7 cellular contexts compared by ENCODE assay signal in genomic region chr16:53864819-53865491, GRCh38.
A peak's percentile ranks its signal among the peaks of the same experiment; 100 is the strongest.
DNase-seq lines count a peak whose midpoint lies in the region; ATAC-seq, FAIRE-seq and TF ChIP-seq lines count a peak whose summit lies in the region.

No MANE protein-coding gene starts in this region.

- TF ChIP-seq RAD21 in K562 (CRISPR knock-in tag; conservative IDR thresholded peaks at IDR 0.05 in 1 of 2, IDR thresholded peaks at IDR 0.05 in 1 of 2), result no peak

- H3K36me3 ChIP-seq in K562 (ENCODE audit: control insufficient read depth, insufficient read depth, low read length) (no peaks in the 10 kb centered on the region), aorta (ENCODE audit: control insufficient read depth in 1 of 2, insufficient read depth in 2 of 2, low read length in 1 of 2) (peaks cover 0 to 2% of the 10 kb centered on the region in 2 donors)

- H3K4me1 ChIP-seq in K562 (replicated peaks in 1 of 2; ENCODE audit: control insufficient read depth in 2 of 2, insufficient read depth in 2 of 2, low read length in 2 of 2) (peaks cover 0 to 10% of the 10 kb centered on the region in 2 experiments; a peak in 3 of 5 replicates), aorta (ENCODE audit: control insufficient read depth in 1 of 2, insufficient read depth in 2 of 2, low read length in 2 of 2) (no peaks in the 10 kb centered on the region)

- peak overlapping the region; percentile 25; the same call in 1 of the 2 replicates for H2AFZ ChIP-seq in K562 (ENCODE audit: low read depth, low read length)

- in situ Hi-C loops in KBM-7 (cut with MboI; ENCODE audit: low pct_unique_long_range_greater_than_20kb, low sequenced_read_pairs) (no loop called here), K562 (cut with MboI) (no loop called here)

- FAIRE-seq in K562 (lab: Jason Lieb, UNC), result no peak

- H3K79me2 ChIP-seq in K562 (ENCODE audit: control insufficient read depth, insufficient read depth, low read length), result no peaks in the 10 kb centered on the region

- TF ChIP-seq CTCF in K562 (IDR thresholded peaks at IDR 0.05 in 2 of 3, conservative IDR thresholded peaks at IDR 0.05 in 1 of 3; ENCODE audit: insufficient read depth in 2 of 3, low read depth in 1 of 3, low read length in 3 of 3) (no peak), progenitor cell of endocrine pancreas (IDR thresholded peaks at IDR 0.05; ENCODE audit: unreplicated experiment) (no peak)

- H3K27me3 ChIP-seq in K562 (ENCODE audit: control insufficient read depth in 2 of 2, insufficient read depth in 2 of 2, low read length in 2 of 2) (no peaks in the 10 kb centered on the region), aorta (ENCODE audit: control insufficient read depth in 1 of 2, insufficient read depth in 2 of 2, low read length in 1 of 2) (no peaks in the 10 kb centered on the region)

- no peaks in the 10 kb centered on the region for H3K9me1 ChIP-seq in K562 (ENCODE audit: control insufficient read depth, insufficient read depth, low read length)

- DNase-seq in KBM-7 (peak; percentile 15), K562 (ENCODE audit: extremely low read depth in 1 of 4, low spot score in 3 of 4) (peak in 1 of 4 experiments; percentile 18), progenitor cell of endocrine pancreas (ENCODE audit: low spot score, unreplicated experiment) (no peak), aorta (no peak), retina (no peak)

- POLR2A ChIA-PET in K562 (lab: Yijun Ruan, JAX), result interaction anchor here (0.5 kb wide), 1 partner anchor 18 kb away, joined by 3 read pairs; no protein-coding TSS in a partner anchor

- no peak for TF ChIP-seq EP300 in K562 (IDR thresholded peaks at IDR 0.05; ENCODE audit: low read length)

- H3K4me3 Mint-ChIP-seq in progenitor cell of endocrine pancreas (ENCODE audit: low read depth), result no peak overlapping the region

- ATAC-seq in GM21390 (IDR thresholded peaks at IDR 0.05; ENCODE audit: unreplicated experiment) (peak; percentile 30), K562 (peak; percentile 32; the same call in 1 of the 3 replicates), HG02973 (IDR thresholded peaks at IDR 0.05; ENCODE audit: unreplicated experiment) (no peak), aorta (ENCODE audit: low FRiP score) (no peak)

- BruUV-seq in K562 (replicated peaks; lab: Mats Ljungman, UMichigan), result no TSS peak

- 32% methylated on average over 2 of the region's 2 CpGs for WGBS in K562 (ENCODE audit: insufficient coverage, low coverage, missing lambda C conversion rate)
- 91 to 93% methylated on average over 2 of the region's 2 CpGs for WGBS in aorta, 2 donors

- peak overlapping the region; percentile 56; the same call in 2 of the 3 replicates for H3K27ac ChIP-seq in K562 (ENCODE audit: extremely low read depth, low read depth, low read length)
- H3K27ac ChIP-seq in aorta (ENCODE audit: low read depth in 1 of 2, low read length in 2 of 2), result no peak overlapping the region

- no peak overlapping the region for H3K9ac ChIP-seq in K562 (ENCODE audit: insufficient read depth in 1 of 2, low read depth in 2 of 2, low read length in 2 of 2)

- no peak for TF ChIP-seq POLR2A in K562 (conservative IDR thresholded peaks at IDR 0.05)

- H3K27ac Mint-ChIP-seq in progenitor cell of endocrine pancreas, result peak overlapping the region; percentile 11

- H3K4me3 ChIP-seq in K562 (no peak overlapping the region), aorta (ENCODE audit: low read length in 2 of 2) (no peak overlapping the region)

- no peaks in the 10 kb centered on the region for H3K27me3 Mint-ChIP-seq in progenitor cell of endocrine pancreas

- H3K36me3 Mint-ChIP-seq in progenitor cell of endocrine pancreas (ENCODE audit: insufficient read depth), result peaks cover 13% of the 10 kb centered on the region

- intact Hi-C loops in K562 (cut with micrococcal nuclease), result no loop called here
- intact Hi-C loops in aorta (cut with DNase I), result no loop called here

- peaks cover 4% of the 10 kb centered on the region for H3K4me1 Mint-ChIP-seq in progenitor cell of endocrine pancreas (ENCODE audit: low read depth)

- no peaks in the 10 kb centered on the region for H4K20me1 ChIP-seq in K562 (replicated peaks; ENCODE audit: control insufficient read depth, insufficient read depth, low read length)

- no peaks in the 10 kb centered on the region for H3K9me3 ChIP-seq in K562 (replicated peaks; ENCODE audit: control insufficient read depth, insufficient read depth, low read depth, low read length)
- no peaks in the 10 kb centered on the region for H3K9me3 ChIP-seq in aorta (ENCODE audit: control insufficient read depth, low read length)

- CTCF ChIA-PET in K562 (lab: Yijun Ruan, JAX; ENCODE audit: low intra/inter-chr PET ratio), result no interaction called here

- H3K9me3 Mint-ChIP-seq in progenitor cell of endocrine pancreas (ENCODE audit: low read depth), result peaks cover 13% of the 10 kb centered on the region

- H3K4me2 ChIP-seq in K562 (ENCODE audit: insufficient read depth, low read length), result no peak overlapping the region

TF ChIP-seq in K562, 482 proteins besides CTCF, POLR2A, EP300 and RAD21:
- TF ChIP-seq GTF2A2 (tag; IDR thresholded peaks at IDR 0.05), result no peak
- TF ChIP-seq SPI1 (IDR thresholded peaks at IDR 0.05; ENCODE audit: borderline replicate concordance, low read depth, low read length), result peak; percentile 89
- peak; percentile 35; the same call in 1 of the 2 replicates for TF ChIP-seq NFE2 (IDR thresholded peaks at IDR 0.05; ENCODE audit: low read depth)
- TF ChIP-seq, protein P1, sequence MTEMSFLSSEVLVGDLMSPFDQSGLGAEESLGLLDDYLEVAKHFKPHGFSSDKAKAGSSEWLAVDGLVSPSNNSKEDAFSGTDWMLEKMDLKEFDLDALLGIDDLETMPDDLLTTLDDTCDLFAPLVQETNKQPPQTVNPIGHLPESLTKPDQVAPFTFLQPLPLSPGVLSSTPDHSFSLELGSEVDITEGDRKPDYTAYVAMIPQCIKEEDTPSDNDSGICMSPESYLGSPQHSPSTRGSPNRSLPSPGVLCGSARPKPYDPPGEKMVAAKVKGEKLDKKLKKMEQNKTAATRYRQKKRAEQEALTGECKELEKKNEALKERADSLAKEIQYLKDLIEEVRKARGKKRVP (CRISPR knock-in tag; IDR thresholded peaks at IDR 0.05), result 0 out of 2 replicates have a peak, but pooled peaks have one; percentile 26
- TF ChIP-seq JUN (IDR thresholded peaks at IDR 0.05; ENCODE audit: borderline replicate concordance, low read depth, low read length), result peak; percentile 30; the same call in 1 of the 2 replicates
- TF ChIP-seq JUN (CRISPR knock-in tag; IDR thresholded peaks at IDR 0.05; ENCODE audit: borderline replicate concordance), result no peak
- peak; percentile 80 for TF ChIP-seq FOSL1 (tag; conservative IDR thresholded peaks at IDR 0.05)
- TF ChIP-seq FOXM1 (IDR thresholded peaks at IDR 0.05; ENCODE audit: low read depth), result no peak
- TF ChIP-seq FOXM1 (CRISPR knock-in tag; IDR thresholded peaks at IDR 0.05; ENCODE audit: low read depth), result no peak

Comparison
In these comparisons a context has a peak if more than half of its experiments do, and no peak if none do; other contexts are left out.
1. ATAC-seq: peak in GM21390 (single experiment) and K562 (single experiment); none in HG02973 (single experiment) and aorta (single experiment).